In genomic region chr16:20899503-20900298, GRCh38 we compare ENCODE assay signal across 8 cellular contexts. TPM values are rescaled to one million over a fixed set of nuclear protein-coding genes. Genes with fewer than 3 reads are reported as not detected.
DNase-seq lines count a peak whose midpoint lies in the region; ATAC-seq and TF ChIP-seq lines count a peak whose summit lies in the region.

No MANE protein-coding gene starts in this region.

- H2AFZ ChIP-seq in KMS-11 (ENCODE audit: low read depth) = peak overlapping the region; percentile 91

- no peaks in the 10 kb centered on the region for H3K27me3 ChIP-seq in CD4-positive, alpha-beta memory T cell (ENCODE audit: insufficient read depth, low read length)
- H3K27me3 ChIP-seq in KMS-11 (ENCODE audit: insufficient read depth, low read depth) (no peaks in the 10 kb centered on the region), stomach (no peaks in the 10 kb centered on the region)

- no peaks in the 10 kb centered on the region for H4K20me1 ChIP-seq in KMS-11 (ENCODE audit: insufficient read depth)

- TF ChIP-seq EP300 in stomach (IDR thresholded peaks at IDR 0.05) = no peak

- WGBS in stomach, 5 donors = 0 to 2% (median 0%) methylated on average over 20 to 23 of the region's 23 CpGs

- intact Hi-C loops in CD4-positive, alpha-beta memory T cell (cut with micrococcal nuclease) = loop anchor here (1.0 to 10.0 kb wide), 4 partner anchors 24 to 158 kb away; partner anchors contain the start of genes ACSM3, ERI2, REXO5 and THUMPD1
- intact Hi-C loops in stomach (cut with DNase I; ENCODE audit: low total_unique reads) = loop anchor here (10.0 kb wide), 1 partner anchor 45 kb away; no protein-coding TSS in a partner anchor

- TF ChIP-seq CTCF in KMS-11 (conservative IDR thresholded peaks at IDR 0.05; ENCODE audit: low read depth, low read length) (no peak), astrocyte of the cerebellum (IDR thresholded peaks at IDR 0.05; ENCODE audit: low read depth, low read length, missing control alignments) (no peak), stomach (IDR thresholded peaks at IDR 0.05) (no peak)

- no peak for ATAC-seq in GM21526 (IDR thresholded peaks at IDR 0.05; ENCODE audit: low FRiP score, unreplicated experiment)

- no peaks in the 10 kb centered on the region for H3K36me3 ChIP-seq in CD4-positive, alpha-beta memory T cell (ENCODE audit: insufficient read depth, low read length)
- H3K36me3 ChIP-seq in KMS-11 (ENCODE audit: insufficient read depth) (no peaks in the 10 kb centered on the region), stomach (peaks cover 6 to 28% (median 17%) of the 10 kb centered on the region in 4 donors)

- in situ Hi-C loops in astrocyte of the cerebellum (cut with HindIII; ENCODE audit: low sequenced_read_pairs) = no loop called here

- peaks cover 51% of the 10 kb centered on the region for H3K4me1 ChIP-seq in CD4-positive, alpha-beta memory T cell (ENCODE audit: insufficient read depth, low read length)
- peaks cover 30% of the 10 kb centered on the region for H3K4me1 ChIP-seq in KMS-11 (ENCODE audit: low read depth, poor library complexity, severe bottlenecking)
- H3K4me1 ChIP-seq in stomach = peaks cover 58 to 79% (median 71%) of the 10 kb centered on the region in 4 donors

- H3K4me2 ChIP-seq in KMS-11 = peak overlapping the region; percentile 48

- POLR2A ChIA-PET in CD4-positive, alpha-beta memory T cell (lab: Charles Lee; ENCODE audit: partially characterized antibody) = interaction anchor here (1.0 to 3.2 kb wide), 10 partner anchors 11 to 259 kb away, joined by 3 to 30 read pairs (median 4); partner anchors contain the start of genes ACSM3, ERI2, LDAF1 and REXO5

- CTCF ChIA-PET in CD4-positive, alpha-beta memory T cell (lab: Charles Lee; ENCODE audit: partially characterized antibody) = interaction anchor here (0.5 to 4.3 kb wide), 4 partner anchors 17 to 25 kb away, joined by 3 to 26 read pairs (median 4); no protein-coding TSS in a partner anchor

- TF ChIP-seq POLR2A in stomach (IDR thresholded peaks at IDR 0.05) = no peak

- H3K79me2 ChIP-seq in KMS-11 (ENCODE audit: insufficient read depth, low read depth) = peaks cover 13% of the 10 kb centered on the region; the same call in 1 of the 2 replicates

- DNase-seq in CD4-positive, alpha-beta memory T cell = no peak
- DNase-seq in astrocyte of the cerebellum (ENCODE audit: low read depth) = no peak
- peak; percentile 53 for DNase-seq in kidney tubule cell (ENCODE audit: low spot score)
- no peak for DNase-seq in stomach
- no peak for DNase-seq in SKM-1 treated with dmso at 0.1 percent for 144 hours (lab: John Stamatoyannopoulos, UW; ENCODE audit: unreplicated experiment)
- no peak for DNase-seq in cerebellum (ENCODE audit: low spot score)

- peak overlapping the region; percentile 93 to 99 (median 94) for H3K4me3 Mint-ChIP-seq in CD4-positive, alpha-beta memory T cell

- H3K36me3 Mint-ChIP-seq in CD4-positive, alpha-beta memory T cell = peaks cover 0 to 24% of the 10 kb centered on the region in 2 donors

- H3K27ac ChIP-seq in CD4-positive, alpha-beta memory T cell (ENCODE audit: low read depth, low read length) = peak overlapping the region; percentile 88
- H3K27ac ChIP-seq in KMS-11 (no peak overlapping the region), stomach (peak overlapping the region; percentile 98 to 99 (median 99))

- H3K9me3 ChIP-seq in CD4-positive, alpha-beta memory T cell (ENCODE audit: control insufficient read depth in 1 of 2, low read length in 2 of 2) = no peaks in the 10 kb centered on the region
- no peaks in the 10 kb centered on the region for H3K9me3 ChIP-seq in stomach

- H3K4me3 ChIP-seq in CD4-positive, alpha-beta memory T cell (ENCODE audit: low read length in 2 of 2) = peak overlapping the region; percentile 61 to 91
- H3K4me3 ChIP-seq in KMS-11 (IDR thresholded peaks at IDR 0.05; ENCODE audit: insufficient read depth, low read depth, low read length) (no peak overlapping the region), astrocyte of the cerebellum (ENCODE audit: low read depth, low read length) (peak overlapping the region; percentile 71), stomach (peak overlapping the region; percentile 62 to 84 (median 69))

- peak overlapping the region; percentile 38; the same call in 1 of the 2 replicates for H3K9ac ChIP-seq in KMS-11

- H3K27me3 Mint-ChIP-seq in CD4-positive, alpha-beta memory T cell = no peaks in the 10 kb centered on the region

- H3K9me3 Mint-ChIP-seq in CD4-positive, alpha-beta memory T cell = peaks cover 0 to 3% (median 0%) of the 10 kb centered on the region in 8 donors

- H3K27ac Mint-ChIP-seq in CD4-positive, alpha-beta memory T cell = peak overlapping the region; percentile 94 to 99 (median 97)

- peaks cover 43 to 69% (median 55%) of the 10 kb centered on the region in 4 donors for H3K4me1 Mint-ChIP-seq in CD4-positive, alpha-beta memory T cell

RNA-seq across cellular contexts. Expression of gene DCUN1D3, which starts 0.5 kb away (rescaled TPM):
- 1 to 10 TPM; 6.2 to 7.5 TPM for total RNA-seq in CD4-positive, alpha-beta memory T cell
- polyA plus RNA-seq in CD4-positive, alpha-beta memory T cell = 1 to 10 TPM in 1 of 2 donors, under 1 TPM in 1; 0.11 to 1.1 TPM
- total RNA-seq in stomach (10 to 100 TPM in 4 of 5 donors, 1 to 10 TPM in 1; 3.8 to 25.7 (median 16.7) TPM), cerebellum (9.7 TPM)
- polyA plus RNA-seq in stomach = 1 to 10 TPM; 1.4 to 3.7 (median 2.1) TPM

RNA-seq across cellular contexts. Expression of gene LYRM1, which starts 0.9 kb away (rescaled TPM):
- 10 to 100 TPM; 25.8 to 27.4 TPM for total RNA-seq in CD4-positive, alpha-beta memory T cell
- polyA plus RNA-seq in CD4-positive, alpha-beta memory T cell = 10 to 100 TPM; 42.0 to 54.3 TPM
- total RNA-seq in stomach = 10 to 100 TPM in 4 of 5 donors, 1 to 10 TPM in 1; 6.7 to 29.7 (median 21.0) TPM
- 10 to 100 TPM; 37.4 to 58.5 (median 43.4) TPM for polyA plus RNA-seq in stomach
- total RNA-seq in cerebellum = 29.3 TPM
